In genomic region chr21:44920694-44921604, GRCh38 we compare ENCODE assay signal across 9 cellular contexts. TPM values are rescaled to one million over a fixed set of nuclear protein-coding genes. Genes with fewer than 3 reads are reported as not detected.
DNase-seq lines count a peak whose midpoint lies in the region; ATAC-seq and TF ChIP-seq lines count a peak whose summit lies in the region.
"Had no signal": no experiment of that assay in that cellular context is flagged by ENCODE, and none has a peak within 500 bp of the region (broad histone marks: within the 10 kb centered on the region; RNA-seq: fewer than 3 reads in every experiment).

Gene ITGB2, minus strand, starts transcription at chr21:44920899. Its CDS starts 10,117 bp downstream, at chr21:44910782.

- H3K27me3 Mint-ChIP-seq in activated CD4-positive, alpha-beta T cell treated with anti-CD3 and anti-CD28 coated beads for 36 hours = no peaks in the 10 kb centered on the region
- no peaks in the 10 kb centered on the region for H3K27me3 Mint-ChIP-seq in activated naive CD4-positive, alpha-beta T cell treated with anti-CD3 and anti-CD28 coated beads, Interleukin-2, amount 50 U/mL, for 24 hours

- H3K4me3 Mint-ChIP-seq in activated CD4-positive, alpha-beta T cell treated with anti-CD3 and anti-CD28 coated beads for 36 hours = peak within 1 kb of the TSS; percentile 90
- H3K4me3 Mint-ChIP-seq in activated naive CD4-positive, alpha-beta T cell treated with anti-CD3 and anti-CD28 coated beads, Interleukin-2, amount 50 U/mL, for 24 hours = peak within 1 kb of the TSS; percentile 98

- POLR2A ChIA-PET in activated CD4-positive, alpha-beta T cell treated with anti-CD3 and anti-CD28 coated beads for 36 hours (lab: Charles Lee) = interaction anchor here (0.6 to 0.7 kb wide), 3 partner anchors 10 to 156 kb away, joined by 3 read pairs; partner anchors contain the start of gene SLX9

- H3K36me3 Mint-ChIP-seq in activated CD4-positive, alpha-beta T cell treated with anti-CD3 and anti-CD28 coated beads for 36 hours (ENCODE audit: low read depth) = peaks cover 41% of the 10 kb centered on the region
- H3K36me3 Mint-ChIP-seq in activated naive CD4-positive, alpha-beta T cell treated with anti-CD3 and anti-CD28 coated beads, Interleukin-2, amount 50 U/mL, for 24 hours = peaks cover 6% of the 10 kb centered on the region

- H3K9me3 Mint-ChIP-seq in activated CD4-positive, alpha-beta T cell treated with anti-CD3 and anti-CD28 coated beads for 36 hours (ENCODE audit: low read depth) = no peaks in the 10 kb centered on the region
- no peaks in the 10 kb centered on the region for H3K9me3 Mint-ChIP-seq in activated naive CD4-positive, alpha-beta T cell treated with anti-CD3 and anti-CD28 coated beads, Interleukin-2, amount 50 U/mL, for 24 hours

- intact Hi-C loops in activated CD4-positive, alpha-beta T cell treated with anti-CD3 and anti-CD28 coated beads for 36 hours (cut with DNase I, micrococcal nuclease) = loop anchor here (1.0 to 10.0 kb wide), 5 partner anchors 10 to 906 kb away; partner anchors contain the start of genes PTTG1IP (in 1 of the 2), TRAPPC10 (in 1 of the 2) and UBE2G2 (in 1 of the 2)
- intact Hi-C loops in mucosa of descending colon (cut with DNase I, micrococcal nuclease) = no loop called here
- intact Hi-C loops in tibial artery (cut with DNase I; ENCODE audit: low total_unique reads) = loop anchor here (10.0 kb wide), 1 partner anchor 106 kb away; the partner anchor contains the start of gene SUMO3

- ATAC-seq in activated CD4-positive, alpha-beta T cell treated with anti-CD3 and anti-CD28 coated beads for 36 hours = peak; percentile 73
- ATAC-seq in mucosa of descending colon = peak; percentile 75

- H3K27ac ChIP-seq in tibial artery = no peak within 1 kb of the TSS
- H3K27ac ChIP-seq: 22Rv1 had no signal

- peaks cover 72% of the 10 kb centered on the region for H3K4me1 Mint-ChIP-seq in activated CD4-positive, alpha-beta T cell treated with anti-CD3 and anti-CD28 coated beads for 36 hours
- H3K4me1 Mint-ChIP-seq in activated naive CD4-positive, alpha-beta T cell treated with anti-CD3 and anti-CD28 coated beads, Interleukin-2, amount 50 U/mL, for 24 hours = peaks cover 77% of the 10 kb centered on the region

- H3K36me3 ChIP-seq in mucosa of descending colon (ENCODE audit: low read depth) (no peaks in the 10 kb centered on the region), tibial artery (no peaks in the 10 kb centered on the region)

- peaks cover 0 to 31% of the 10 kb centered on the region in 2 donors for H3K27me3 ChIP-seq in tibial artery

- TF ChIP-seq CTCF in mucosa of descending colon (IDR thresholded peaks at IDR 0.05) = no peak
- no peak for TF ChIP-seq CTCF in tibial artery (IDR thresholded peaks at IDR 0.05)

- CTCF ChIA-PET in activated CD4-positive, alpha-beta T cell treated with anti-CD3 and anti-CD28 coated beads for 36 hours (lab: Charles Lee) = interaction anchor here (0.6 to 1.4 kb wide), 5 partner anchors 10 to 661 kb away, joined by 3 to 9 read pairs (median 3); no protein-coding TSS in a partner anchor

- no peaks in the 10 kb centered on the region for H3K4me1 ChIP-seq in mucosa of descending colon (ENCODE audit: low read depth)
- H3K4me1 ChIP-seq in tibial artery = peaks cover 0 to 26% (median 13%) of the 10 kb centered on the region in 4 donors

- no peaks in the 10 kb centered on the region for H3K9me3 ChIP-seq in mucosa of descending colon
- H3K9me3 ChIP-seq in tibial artery = no peaks in the 10 kb centered on the region

- no peak within 1 kb of the TSS for H3K4me3 ChIP-seq in mucosa of descending colon
- H3K4me3 ChIP-seq in tibial artery = peak within 1 kb of the TSS; percentile 30 to 34

- peak; percentile 85 for DNase-seq in activated CD4-positive, alpha-beta T cell treated with anti-CD3 and anti-CD28 coated beads for 36 hours
- no peak for DNase-seq in activated CD4-positive, alpha-beta T cell treated with anti-CD3 and anti-CD28 coated beads, Interleukin-2, amount 50 U/mL, for 4 hours
- DNase-seq in NOMO-1 treated with DMSO at 0.1 percent for 48 hours (lab: John Stamatoyannopoulos, UW; ENCODE audit: unreplicated experiment) = peak; percentile 88
- peak in 2 of 3 donors; percentile 42 to 87 for DNase-seq in mucosa of descending colon
- peak in 1 of 2 donors; percentile 55 for DNase-seq in tibial artery
- DNase-seq in NCI-H2029 (lab: John Stamatoyannopoulos, UW) = no peak
- no peak for DNase-seq in NCI-H128 (lab: John Stamatoyannopoulos, UW; ENCODE audit: unreplicated experiment)

- H3K27ac Mint-ChIP-seq in activated CD4-positive, alpha-beta T cell treated with anti-CD3 and anti-CD28 coated beads for 36 hours = peak within 1 kb of the TSS; percentile 96
- peak within 1 kb of the TSS; percentile 99 for H3K27ac Mint-ChIP-seq in activated naive CD4-positive, alpha-beta T cell treated with anti-CD3 and anti-CD28 coated beads, Interleukin-2, amount 50 U/mL, for 24 hours

RNA-seq across cellular contexts. Expression of gene ITGB2, which starts in this region (rescaled TPM):
- 100 to 1,000 TPM; 217 to 250 TPM for total RNA-seq in activated CD4-positive, alpha-beta T cell treated with anti-CD3 and anti-CD28 coated beads for 36 hours
- total RNA-seq in mucosa of descending colon = 10 to 100 TPM; 10.8 to 52.3 (median 51.1) TPM

Comparison
In these comparisons a context has a peak if more than half of its experiments do, and no peak if none do; other contexts are left out.
1. RNA of gene ITGB2 (total RNA-seq): 217 to 250 TPM in activated CD4-positive, alpha-beta T cell treated with anti-CD3 and anti-CD28 coated beads for 36 hours; 10.8 to 52.3 TPM in mucosa of descending colon; every median in the first group is over 4 times any median in the second.
2. DNase-seq: peak in activated CD4-positive, alpha-beta T cell treated with anti-CD3 and anti-CD28 coated beads for 36 hours (single experiment), NOMO-1 treated with DMSO at 0.1 percent for 48 hours (single experiment) and mucosa of descending colon (2 of 3); none in activated CD4-positive, alpha-beta T cell treated with anti-CD3 and anti-CD28 coated beads, Interleukin-2, amount 50 U/mL, for 4 hours (0 of 2), NCI-H2029 (single experiment) and NCI-H128 (single experiment).
3. intact Hi-C loops: an anchor here in activated CD4-positive, alpha-beta T cell treated with anti-CD3 and anti-CD28 coated beads for 36 hours (1.0 to 10.0 kb wide) and tibial artery (10.0 kb wide); none called in mucosa of descending colon.